Comparison of ENCODE assay signal across 24 cellular contexts in genomic region chr2:224986479-224986878, GRCh38. TPM values are rescaled to one million over a fixed set of nuclear protein-coding genes. Genes with fewer than 3 reads are reported as not detected.
A peak's percentile ranks its signal among the peaks of the same experiment; 100 is the strongest.
DNase-seq lines count a peak whose midpoint lies in the region; ATAC-seq lines count a peak whose summit lies in the region.
"Had no signal": no experiment of that assay in that cellular context is flagged by ENCODE, and none has a peak within 500 bp of the region (broad histone marks: within the 10 kb centered on the region; RNA-seq: fewer than 3 reads in every experiment).

No MANE protein-coding gene starts in this region.

- H3K27me3 ChIP-seq in Karpas-422 (ENCODE audit: low read length): no peaks in the 10 kb centered on the region
- H3K27me3 ChIP-seq: BLaER1, left lung, sigmoid colon, suprapubic skin had no signal

- no peaks in the 10 kb centered on the region for H4K20me1 ChIP-seq in Karpas-422 (ENCODE audit: insufficient read depth, low read depth, low read length)
- H4K20me1 ChIP-seq: BLaER1 had no signal

- H3K27ac Mint-ChIP-seq in activated CD8-positive, alpha-beta memory T cell treated with anti-CD3 and anti-CD28 coated beads, Interleukin-2, amount 10 ng/mL, durations not matched to agents 7 days and 5 days: peak overlapping the region; percentile 16
- peak overlapping the region; percentile 89 to 90 for H3K27ac Mint-ChIP-seq in T-cell
- H3K27ac Mint-ChIP-seq in activated naive CD8-positive, alpha-beta T cell treated with anti-CD3 and anti-CD28 coated beads, Interleukin-2, amount 50 U/mL, for 24 hours: peak overlapping the region; percentile 72
- H3K27ac Mint-ChIP-seq in stimulated activated naive B cell treated with anti-CD40 and anti-IgM and Interleukin-4, amounts not matched to agents 10 μg/mL and 1 μg/mL and 100 μg/mL, for 72 hours: peak overlapping the region; percentile 47

- H2AFZ ChIP-seq in Karpas-422 (ENCODE audit: low read length): no peak overlapping the region
- H2AFZ ChIP-seq: hepatocyte had no signal

- H3K4me1 ChIP-seq in Karpas-422 (ENCODE audit: low read length): no peaks in the 10 kb centered on the region

- H3K27me3 Mint-ChIP-seq in activated CD8-positive, alpha-beta memory T cell treated with anti-CD3 and anti-CD28 coated beads, Interleukin-2, amount 10 ng/mL, durations not matched to agents 7 days and 5 days: no peaks in the 10 kb centered on the region
- H3K27me3 Mint-ChIP-seq in T-cell: no peaks in the 10 kb centered on the region
- no peaks in the 10 kb centered on the region for H3K27me3 Mint-ChIP-seq in activated naive CD8-positive, alpha-beta T cell treated with anti-CD3 and anti-CD28 coated beads, Interleukin-2, amount 50 U/mL, for 24 hours
- no peaks in the 10 kb centered on the region for H3K27me3 Mint-ChIP-seq in stimulated activated naive B cell treated with anti-CD40 and anti-IgM and Interleukin-4, amounts not matched to agents 10 μg/mL and 1 μg/mL and 100 μg/mL, for 72 hours

- H3K9me2 ChIP-seq in Karpas-422 (replicated peaks; ENCODE audit: insufficient read depth, low read length): no peaks in the 10 kb centered on the region

- no peaks in the 10 kb centered on the region for H3K9me3 Mint-ChIP-seq in activated CD8-positive, alpha-beta memory T cell treated with anti-CD3 and anti-CD28 coated beads, Interleukin-2, amount 10 ng/mL, durations not matched to agents 7 days and 5 days (ENCODE audit: low read depth)
- H3K9me3 Mint-ChIP-seq in T-cell: no peaks in the 10 kb centered on the region
- H3K9me3 Mint-ChIP-seq in activated naive CD8-positive, alpha-beta T cell treated with anti-CD3 and anti-CD28 coated beads, Interleukin-2, amount 50 U/mL, for 24 hours: no peaks in the 10 kb centered on the region
- peaks cover 0 to 7% of the 10 kb centered on the region in 2 donors for H3K9me3 Mint-ChIP-seq in stimulated activated naive B cell treated with anti-CD40 and anti-IgM and Interleukin-4, amounts not matched to agents 10 μg/mL and 1 μg/mL and 100 μg/mL, for 72 hours
- H3K9me3 Mint-ChIP-seq: activated naive CD4-positive, alpha-beta T cell treated with anti-CD3 and anti-CD28 coated beads, Interleukin-2, amount 50 U/mL, for 72 hours; neural crest cell had no signal

- H3K4me1 Mint-ChIP-seq in activated CD8-positive, alpha-beta memory T cell treated with anti-CD3 and anti-CD28 coated beads, Interleukin-2, amount 10 ng/mL, durations not matched to agents 7 days and 5 days: peaks cover 82% of the 10 kb centered on the region
- H3K4me1 Mint-ChIP-seq in T-cell: peaks cover 92 to 98% (median 97%) of the 10 kb centered on the region in 3 donors
- H3K4me1 Mint-ChIP-seq in activated naive CD8-positive, alpha-beta T cell treated with anti-CD3 and anti-CD28 coated beads, Interleukin-2, amount 50 U/mL, for 24 hours: peaks cover 91% of the 10 kb centered on the region
- peaks cover 33 to 85% of the 10 kb centered on the region in 2 donors for H3K4me1 Mint-ChIP-seq in stimulated activated naive B cell treated with anti-CD40 and anti-IgM and Interleukin-4, amounts not matched to agents 10 μg/mL and 1 μg/mL and 100 μg/mL, for 72 hours

- peak; percentile 7 for ATAC-seq in activated CD8-positive, alpha-beta memory T cell treated with anti-CD3 and anti-CD28 coated beads, Interleukin-2, amount 10 ng/mL, durations not matched to agents 7 days and 5 days
- ATAC-seq in T-cell (replicated peaks in 1 of 4) (peak; percentile 29 to 78 (median 44)), GM19395 (IDR thresholded peaks at IDR 0.05; ENCODE audit: unreplicated experiment) (no peak)
- peak; percentile 29 for ATAC-seq in activated naive CD8-positive, alpha-beta T cell treated with anti-CD3 and anti-CD28 coated beads, Interleukin-2, amount 50 U/mL, for 24 hours
- ATAC-seq in stimulated activated naive B cell treated with anti-CD40 and anti-IgM and Interleukin-4, amounts not matched to agents 10 μg/mL and 1 μg/mL and 100 μg/mL, for 72 hours (replicated peaks): peak; percentile 69 to 75
- ATAC-seq: esophagus mucosa, left lung had no signal

- no peaks in the 10 kb centered on the region for H3K9me3 ChIP-seq in Karpas-422 (ENCODE audit: low read length)
- H3K9me3 ChIP-seq: left lung, sigmoid colon, suprapubic skin had no signal

- CTCF ChIA-PET in activated CD8-positive, alpha-beta memory T cell treated with anti-CD3 and anti-CD28 coated beads, Interleukin-2, amount 10 ng/mL, durations not matched to agents 7 days and 5 days (lab: Charles Lee): interaction anchor here (0.8 to 2.3 kb wide), 3 partner anchors 14 to 56 kb away, joined by 3 to 9 read pairs (median 4); no protein-coding TSS in a partner anchor
- CTCF ChIA-PET in T-cell (lab: Charles Lee): interaction anchor here (0.6 to 1.5 kb wide), 6 partner anchors 11 to 42 kb away, joined by 3 to 5 read pairs (median 4); no protein-coding TSS in a partner anchor

- no peak overlapping the region for H3K4me3 Mint-ChIP-seq in activated CD8-positive, alpha-beta memory T cell treated with anti-CD3 and anti-CD28 coated beads, Interleukin-2, amount 10 ng/mL, durations not matched to agents 7 days and 5 days
- peak overlapping the region in 1 of 3 donors; percentile 45 for H3K4me3 Mint-ChIP-seq in T-cell
- H3K4me3 Mint-ChIP-seq in activated naive CD8-positive, alpha-beta T cell treated with anti-CD3 and anti-CD28 coated beads, Interleukin-2, amount 50 U/mL, for 24 hours: no peak overlapping the region
- H3K4me3 Mint-ChIP-seq in stimulated activated naive B cell treated with anti-CD40 and anti-IgM and Interleukin-4, amounts not matched to agents 10 μg/mL and 1 μg/mL and 100 μg/mL, for 72 hours: no peak overlapping the region
- H3K4me3 Mint-ChIP-seq: neural crest cell had no signal

- no peak overlapping the region for H3K27ac ChIP-seq in Karpas-422 (ENCODE audit: low read length)
- H3K27ac ChIP-seq: BLaER1, hepatocyte, left lung, sigmoid colon, suprapubic skin had no signal

- no peak for DNase-seq in activated CD8-positive, alpha-beta memory T cell treated with anti-CD3 and anti-CD28 coated beads, Interleukin-2, amount 10 ng/mL, durations not matched to agents 7 days and 5 days
- DNase-seq in activated CD8-positive, alpha-beta memory T cell treated with anti-CD3 and anti-CD28 coated beads, Interleukin-2, amount 50 U/mL, for 48 hours: no peak
- DNase-seq in T-cell (peak in 9 of 34 experiments; percentile 14 to 58 (median 25)), NCI-H345 (lab: John Stamatoyannopoulos, UW) (no peak), Karpas-422 (no peak)
- DNase-seq in activated naive CD8-positive, alpha-beta T cell treated with anti-CD3 and anti-CD28 coated beads, Interleukin-2, amount 50 U/mL, for 24 hours: no peak
- no peak for DNase-seq in stimulated activated naive B cell treated with anti-CD40 and anti-IgM and Interleukin-4, amounts not matched to agents 10 μg/mL and 1 μg/mL and 100 μg/mL, for 72 hours
- DNase-seq: effector memory CD4-positive, alpha-beta T cell; foreskin melanocyte; left lung; NCI-H1436 treated with DMSO at 0.1 percent for 48 hours; NCI-H2171; NCI-H69; posterior cingulate gyrus; sigmoid colon; stimulated activated CD4-positive, alpha-beta T cell treated with anti-CD3 and anti-CD28 coated beads, Interleukin-15, amount 100 ng/mL, for 24 hours; stimulated activated CD8-positive, alpha-beta memory T cell treated with anti-CD3 and anti-CD28 coated beads, Interleukin-4, amount 100 ng/mL, for 48 hours had no signal

- POLR2A ChIA-PET in T-cell (lab: Charles Lee): interaction anchor here in 1 of 2 donors (0.7 to 0.9 kb wide), 3 partner anchors 25 to 164 kb away, joined by 4 to 5 read pairs (median 4); partner anchors contain the start of gene DOCK10

- H3K79me2 ChIP-seq in Karpas-422 (ENCODE audit: low read length): no peaks in the 10 kb centered on the region
- H3K79me2 ChIP-seq: hepatocyte had no signal

- no peaks in the 10 kb centered on the region for H3K36me3 ChIP-seq in Karpas-422 (ENCODE audit: insufficient read depth, low read length)
- H3K36me3 ChIP-seq: left lung, sigmoid colon, suprapubic skin had no signal

- no peak overlapping the region for H3K4me2 ChIP-seq in Karpas-422 (ENCODE audit: low read depth, low read length, poor library complexity, severe bottlenecking)
- H3K4me2 ChIP-seq: BLaER1, hepatocyte had no signal

- no peak overlapping the region for H3K4me3 ChIP-seq in Karpas-422 (ENCODE audit: low read length)
- H3K4me3 ChIP-seq: BLaER1, hepatocyte, left lung, sigmoid colon, suprapubic skin had no signal

- peaks cover 51% of the 10 kb centered on the region for H3K36me3 Mint-ChIP-seq in activated CD8-positive, alpha-beta memory T cell treated with anti-CD3 and anti-CD28 coated beads, Interleukin-2, amount 10 ng/mL, durations not matched to agents 7 days and 5 days
- peaks cover 36% of the 10 kb centered on the region for H3K36me3 Mint-ChIP-seq in T-cell
- H3K36me3 Mint-ChIP-seq in activated naive CD8-positive, alpha-beta T cell treated with anti-CD3 and anti-CD28 coated beads, Interleukin-2, amount 50 U/mL, for 24 hours (ENCODE audit: low read depth): peaks cover 24% of the 10 kb centered on the region
- peaks cover 58 to 88% of the 10 kb centered on the region in 2 donors for H3K36me3 Mint-ChIP-seq in stimulated activated naive B cell treated with anti-CD40 and anti-IgM and Interleukin-4, amounts not matched to agents 10 μg/mL and 1 μg/mL and 100 μg/mL, for 72 hours

- no peak overlapping the region for H3K9ac ChIP-seq in Karpas-422 (ENCODE audit: low read length)
- H3K9ac ChIP-seq: BLaER1 had no signal

RNA-seq across cellular contexts. Expression of gene DOCK10, which starts 55.8 kb away (rescaled TPM):
- 100 to 1,000 TPM; 251 to 271 TPM for total RNA-seq in activated CD8-positive, alpha-beta memory T cell treated with anti-CD3 and anti-CD28 coated beads, Interleukin-2, amount 10 ng/mL, durations not matched to agents 7 days and 5 days
- total RNA-seq in T-cell: 100 to 1,000 TPM; 206 to 266 (median 235) TPM
- 0.15 and 0.76 TPM in 2 replicates for total RNA-seq in Karpas-422 (2014; rRNA removed; shearing (Covaris generic); ENCODE audit: low replicate concordance)

Comparison
In these comparisons a context has a peak if more than half of its experiments do, and no peak if none do; other contexts are left out.
1. H3K27ac Mint-ChIP-seq: peak in every context shown above with its lines; median percentile 90 in T-cell; 72 in activated naive CD8-positive, alpha-beta T cell treated with anti-CD3 and anti-CD28 coated beads, Interleukin-2, amount 50 U/mL, for 24 hours; 47 in stimulated activated naive B cell treated with anti-CD40 and anti-IgM and Interleukin-4, amounts not matched to agents 10 μg/mL and 1 μg/mL and 100 μg/mL, for 72 hours; 16 in activated CD8-positive, alpha-beta memory T cell treated with anti-CD3 and anti-CD28 coated beads, Interleukin-2, amount 10 ng/mL, durations not matched to agents 7 days and 5 days.
2. RNA of gene DOCK10, which starts 55.8 kb away (total RNA-seq): 251 to 271 TPM in activated CD8-positive, alpha-beta memory T cell treated with anti-CD3 and anti-CD28 coated beads, Interleukin-2, amount 10 ng/mL, durations not matched to agents 7 days and 5 days and 206 to 266 TPM in T-cell; 0.15 to 0.76 TPM in Karpas-422; every median in the first group is over 100 times any median in the second.